Comparison of ENCODE assay signal across 9 cellular contexts in the genomic region with DNA sequence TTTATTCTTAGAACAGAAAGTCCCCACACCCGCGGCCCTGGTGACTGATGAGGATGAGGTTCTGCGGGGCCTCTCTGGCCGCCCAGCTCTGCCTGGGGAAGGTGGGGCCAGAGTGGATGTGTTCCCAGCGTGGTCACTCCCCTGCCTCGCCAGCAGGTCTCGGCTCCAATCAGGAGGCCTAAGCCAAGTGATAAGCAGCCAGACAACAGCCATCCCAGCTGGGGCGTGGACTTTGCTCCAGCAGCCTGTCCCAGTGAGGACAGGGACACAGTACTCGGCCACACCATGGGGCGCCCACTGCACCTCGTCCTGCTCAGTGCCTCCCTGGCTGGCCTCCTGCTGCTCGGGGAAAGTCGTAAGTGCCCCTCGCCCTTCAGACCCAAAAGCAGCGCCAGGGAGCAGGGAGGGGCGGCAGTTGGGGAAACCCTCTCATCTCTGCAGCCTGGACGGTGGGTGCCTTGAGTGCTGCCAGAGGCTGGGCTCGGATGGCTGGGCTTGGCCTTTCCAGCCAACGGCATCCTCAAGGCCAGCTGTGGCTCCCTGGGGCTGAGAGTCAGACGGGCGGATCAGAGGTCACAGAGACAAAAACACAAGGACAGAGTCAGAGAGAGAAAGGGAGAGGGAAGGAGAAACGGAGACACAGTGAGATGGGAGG. TPM values are rescaled to one million over a fixed set of nuclear protein-coding genes. Genes with fewer than 3 reads are reported as not detected.
A peak's percentile ranks its signal among the peaks of the same experiment; 100 is the strongest.
DNase-seq lines count a peak whose midpoint lies in the region; ATAC-seq and TF ChIP-seq lines count a peak whose summit lies in the region.
"Had no signal": no experiment of that assay in that cellular context is flagged by ENCODE, and none has a peak within 500 bp of the region (broad histone marks: within the 10 kb centered on the region; RNA-seq: fewer than 3 reads in every experiment).

A gene (plus strand): TSS at position 229 of the 655 bp plus-strand sequence. CDS start 57 bp downstream, at position 286.

- peaks cover 7% of the 10 kb centered on the region for H3K36me3 Mint-ChIP-seq in T-helper 17 cell (ENCODE audit: low read depth)

- H3K27ac Mint-ChIP-seq in T-helper 17 cell, result no peak within 1 kb of the TSS

- H3K4me3 ChIP-seq in HUES6 (ENCODE audit: low read depth, low read length) (peak within 1 kb of the TSS; percentile 12; the same call in 1 of the 2 replicates), coronary artery (peak within 1 kb of the TSS; percentile 65), liver (ENCODE audit: low read depth in 1 of 3, low read length in 3 of 3) (peak within 1 kb of the TSS; percentile 30 to 60 (median 50)), subcutaneous abdominal adipose tissue (ENCODE audit: low read depth in 1 of 5, low read length in 5 of 5) (peak within 1 kb of the TSS; percentile 8 to 51 (median 37))

- TF ChIP-seq CTCF in coronary artery (IDR thresholded peaks at IDR 0.05) (no peak), liver (IDR thresholded peaks at IDR 0.05; ENCODE audit: low read depth, low read length, missing input control) (peak; percentile 43)

- H3K27me3 ChIP-seq in HUES6 (ENCODE audit: control insufficient read depth, insufficient read depth, low read length), result no peaks in the 10 kb centered on the region; the same call in 1 of the 2 replicates
- H3K27me3 ChIP-seq in liver (ENCODE audit: control insufficient read depth in 4 of 4, insufficient read depth in 4 of 4, low read length in 3 of 4), result no peaks in the 10 kb centered on the region
- H3K27me3 ChIP-seq in subcutaneous abdominal adipose tissue (ENCODE audit: control insufficient read depth in 5 of 5, insufficient read depth in 4 of 5, low read length in 5 of 5), result peaks cover 5 to 36% (median 28%) of the 10 kb centered on the region in 5 donors

- 19% methylated on average over 22 of the region's 22 CpGs for WGBS in liver

- H3K9ac ChIP-seq in HUES6 (ENCODE audit: low read length) (peak within 1 kb of the TSS; percentile 1), liver (ENCODE audit: low read depth in 1 of 2, low read length in 2 of 2) (peak within 1 kb of the TSS in 1 of 2 donors; percentile 14), subcutaneous abdominal adipose tissue (ENCODE audit: low read length in 5 of 5) (peak within 1 kb of the TSS in 2 of 5 donors; percentile 13 to 51)

- DNase-seq in coronary artery (ENCODE audit: low spot score) (peak; percentile 79), T-helper 17 cell (no peak), GF-D8 (lab: John Stamatoyannopoulos, UW) (no peak)
- no peak for DNase-seq in activated naive CD4-positive, alpha-beta T cell (lab: John Stamatoyannopoulos, UW)
- DNase-seq: substantia nigra had no signal

- TF ChIP-seq RAD21 in liver (IDR thresholded peaks at IDR 0.05), result peak in 1 of 2 donors; percentile 72

- peaks cover 48% of the 10 kb centered on the region for H3K27me3 Mint-ChIP-seq in T-helper 17 cell

- H3K4me3 Mint-ChIP-seq in T-helper 17 cell, result no peak within 1 kb of the TSS

- peaks cover 4% of the 10 kb centered on the region for H3K4me1 Mint-ChIP-seq in T-helper 17 cell

- ATAC-seq in T-helper 17 cell (no peak), GM18873 (IDR thresholded peaks at IDR 0.05; ENCODE audit: low FRiP score, unreplicated experiment) (no peak)

- H3K27ac ChIP-seq in HUES6 (ENCODE audit: low read depth, low read length) (no peak within 1 kb of the TSS), coronary artery (peak within 1 kb of the TSS; percentile 41 to 77), liver (ENCODE audit: low read depth in 1 of 2, low read length in 2 of 2) (peak within 1 kb of the TSS; percentile 69 to 79), subcutaneous abdominal adipose tissue (ENCODE audit: low read depth, low read length) (peak within 1 kb of the TSS; percentile 23)

- H3K4me1 ChIP-seq in HUES6 (ENCODE audit: control insufficient read depth, insufficient read depth, low read length) (peaks cover 9% of the 10 kb centered on the region; the same call in 1 of the 2 replicates), liver (ENCODE audit: control insufficient read depth in 4 of 4, insufficient read depth in 4 of 4, low read length in 3 of 4) (peaks cover 3 to 29% (median 18%) of the 10 kb centered on the region in 4 donors), subcutaneous abdominal adipose tissue (ENCODE audit: control insufficient read depth in 5 of 5, insufficient read depth in 5 of 5, low read length in 5 of 5) (peaks cover 0 to 7% (median 0%) of the 10 kb centered on the region in 5 donors)

- H3K36me3 ChIP-seq in HUES6 (ENCODE audit: control insufficient read depth, insufficient read depth, low read length), result no peaks in the 10 kb centered on the region
- peaks cover 0 to 4% (median 1%) of the 10 kb centered on the region in 4 donors for H3K36me3 ChIP-seq in liver (ENCODE audit: control insufficient read depth in 4 of 4, insufficient read depth in 3 of 4, low read depth in 1 of 4, low read length in 3 of 4)
- no peaks in the 10 kb centered on the region for H3K36me3 ChIP-seq in subcutaneous abdominal adipose tissue (ENCODE audit: control insufficient read depth in 5 of 5, insufficient read depth in 5 of 5, low read length in 5 of 5)

- no peaks in the 10 kb centered on the region for H3K9me3 ChIP-seq in HUES6 (ENCODE audit: control insufficient read depth, insufficient read depth, low read depth, low read length)
- H3K9me3 ChIP-seq in liver (ENCODE audit: control insufficient read depth in 4 of 4, low read length in 3 of 4), result no peaks in the 10 kb centered on the region
- no peaks in the 10 kb centered on the region for H3K9me3 ChIP-seq in subcutaneous abdominal adipose tissue (ENCODE audit: control insufficient read depth in 5 of 5, low read length in 5 of 5)
- no peaks in the 10 kb centered on the region for H3K9me3 ChIP-seq in T-helper 17 cell (ENCODE audit: control insufficient read depth, low read length, poor library complexity, severe bottlenecking)

TF ChIP-seq in liver, 16 proteins besides CTCF, POLR2A, EP300 and RAD21 (continues in another document):
- TF ChIP-seq SP1 (IDR thresholded peaks at IDR 0.05), result peak; percentile 94
- peak; percentile 88 for TF ChIP-seq YY1 (IDR thresholded peaks at IDR 0.05)
- peak; percentile 96 for TF ChIP-seq HNF4G (IDR thresholded peaks at IDR 0.05)
- TF ChIP-seq TAF1 (conservative IDR thresholded peaks at IDR 0.05), result no peak
- TF ChIP-seq JUND (IDR thresholded peaks at IDR 0.05), result no peak
- peak; percentile 65 for TF ChIP-seq NR2F2 (IDR thresholded peaks at IDR 0.05)
- TF ChIP-seq, protein P1, sequence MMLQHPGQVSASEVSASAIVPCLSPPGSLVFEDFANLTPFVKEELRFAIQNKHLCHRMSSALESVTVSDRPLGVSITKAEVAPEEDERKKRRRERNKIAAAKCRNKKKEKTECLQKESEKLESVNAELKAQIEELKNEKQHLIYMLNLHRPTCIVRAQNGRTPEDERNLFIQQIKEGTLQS (IDR thresholded peaks at IDR 0.05), result no peak
- TF ChIP-seq FOXA2 (IDR thresholded peaks at IDR 0.05), result peak; percentile 56
- TF ChIP-seq, protein P2, sequence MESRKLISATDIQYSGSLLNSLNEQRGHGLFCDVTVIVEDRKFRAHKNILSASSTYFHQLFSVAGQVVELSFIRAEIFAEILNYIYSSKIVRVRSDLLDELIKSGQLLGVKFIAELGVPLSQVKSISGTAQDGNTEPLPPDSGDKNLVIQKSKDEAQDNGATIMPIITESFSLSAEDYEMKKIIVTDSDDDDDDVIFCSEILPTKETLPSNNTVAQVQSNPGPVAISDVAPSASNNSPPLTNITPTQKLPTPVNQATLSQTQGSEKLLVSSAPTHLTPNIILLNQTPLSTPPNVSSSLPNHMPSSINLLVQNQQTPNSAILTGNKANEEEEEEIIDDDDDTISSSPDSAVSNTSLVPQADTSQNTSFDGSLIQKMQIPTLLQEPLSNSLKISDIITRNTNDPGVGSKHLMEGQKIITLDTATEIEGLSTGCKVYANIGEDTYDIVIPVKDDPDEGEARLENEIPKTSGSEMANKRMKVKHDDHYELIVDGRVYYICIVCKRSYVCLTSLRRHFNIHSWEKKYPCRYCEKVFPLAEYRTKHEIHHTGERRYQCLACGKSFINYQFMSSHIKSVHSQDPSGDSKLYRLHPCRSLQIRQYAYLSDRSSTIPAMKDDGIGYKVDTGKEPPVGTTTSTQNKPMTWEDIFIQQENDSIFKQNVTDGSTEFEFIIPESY (IDR thresholded peaks at IDR 0.05), result no peak
- TF ChIP-seq, protein P3, sequence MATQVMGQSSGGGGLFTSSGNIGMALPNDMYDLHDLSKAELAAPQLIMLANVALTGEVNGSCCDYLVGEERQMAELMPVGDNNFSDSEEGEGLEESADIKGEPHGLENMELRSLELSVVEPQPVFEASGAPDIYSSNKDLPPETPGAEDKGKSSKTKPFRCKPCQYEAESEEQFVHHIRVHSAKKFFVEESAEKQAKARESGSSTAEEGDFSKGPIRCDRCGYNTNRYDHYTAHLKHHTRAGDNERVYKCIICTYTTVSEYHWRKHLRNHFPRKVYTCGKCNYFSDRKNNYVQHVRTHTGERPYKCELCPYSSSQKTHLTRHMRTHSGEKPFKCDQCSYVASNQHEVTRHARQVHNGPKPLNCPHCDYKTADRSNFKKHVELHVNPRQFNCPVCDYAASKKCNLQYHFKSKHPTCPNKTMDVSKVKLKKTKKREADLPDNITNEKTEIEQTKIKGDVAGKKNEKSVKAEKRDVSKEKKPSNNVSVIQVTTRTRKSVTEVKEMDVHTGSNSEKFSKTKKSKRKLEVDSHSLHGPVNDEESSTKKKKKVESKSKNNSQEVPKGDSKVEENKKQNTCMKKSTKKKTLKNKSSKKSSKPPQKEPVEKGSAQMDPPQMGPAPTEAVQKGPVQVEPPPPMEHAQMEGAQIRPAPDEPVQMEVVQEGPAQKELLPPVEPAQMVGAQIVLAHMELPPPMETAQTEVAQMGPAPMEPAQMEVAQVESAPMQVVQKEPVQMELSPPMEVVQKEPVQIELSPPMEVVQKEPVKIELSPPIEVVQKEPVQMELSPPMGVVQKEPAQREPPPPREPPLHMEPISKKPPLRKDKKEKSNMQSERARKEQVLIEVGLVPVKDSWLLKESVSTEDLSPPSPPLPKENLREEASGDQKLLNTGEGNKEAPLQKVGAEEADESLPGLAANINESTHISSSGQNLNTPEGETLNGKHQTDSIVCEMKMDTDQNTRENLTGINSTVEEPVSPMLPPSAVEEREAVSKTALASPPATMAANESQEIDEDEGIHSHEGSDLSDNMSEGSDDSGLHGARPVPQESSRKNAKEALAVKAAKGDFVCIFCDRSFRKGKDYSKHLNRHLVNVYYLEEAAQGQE (IDR thresholded peaks at IDR 0.05), result peak; percentile 90
- TF ChIP-seq GABPA (IDR thresholded peaks at IDR 0.05 in 1 of 2, conservative IDR thresholded peaks at IDR 0.05 in 1 of 2), result no peak
- peak in 1 of 2 donors; percentile 73 for TF ChIP-seq EGR1 (IDR thresholded peaks at IDR 0.05; ENCODE audit: low read depth in 2 of 2)
- TF ChIP-seq, protein P4, sequence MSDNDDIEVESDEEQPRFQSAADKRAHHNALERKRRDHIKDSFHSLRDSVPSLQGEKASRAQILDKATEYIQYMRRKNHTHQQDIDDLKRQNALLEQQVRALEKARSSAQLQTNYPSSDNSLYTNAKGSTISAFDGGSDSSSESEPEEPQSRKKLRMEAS (IDR thresholded peaks at IDR 0.05), result no peak
- TF ChIP-seq RXRA (IDR thresholded peaks at IDR 0.05), result peak; percentile 82 to 87
- TF ChIP-seq FOXA1 (IDR thresholded peaks at IDR 0.05), result peak; percentile 42

RNA-seq across cellular contexts. Expression of the gene that starts here (rescaled TPM):
- total RNA-seq in liver (100 to 1,000 TPM in 1 of 2 donors, 10 to 100 TPM in 1; 85.3 to 110 TPM), T-helper 17 cell (not detected)
- 100 to 1,000 TPM; 124 to 199 TPM for polyA plus RNA-seq in liver

Comparison
In these comparisons a context has a peak if more than half of its experiments do, and no peak if none do; other contexts are left out.
1. RNA of the gene that starts here (total RNA-seq): 85.3 to 110 TPM in liver; not detected in T-helper 17 cell; every median in the first group is over 10 times any median in the second.
2. H3K4me3 ChIP-seq: peak in every context shown above with its lines; median percentile 65 in coronary artery; 50 in liver; 37 in subcutaneous abdominal adipose tissue; 12 in HUES6.